21 cellular contexts compared by ENCODE assay signal in genomic region chr16:83974475-83974874, GRCh38.
"Had no signal": no experiment of that assay in that cellular context is flagged by ENCODE, and none has a peak within 500 bp of the region (broad histone marks: within the 10 kb centered on the region; RNA-seq: fewer than 3 reads in every experiment).

No MANE protein-coding gene starts in this region.

- H3K27me3 ChIP-seq: breast epithelium, testis had no signal

- DNase-seq: activated CD4-positive, alpha-beta T cell treated with anti-CD3 and anti-CD28 coated beads for 36 hours; activated CD4-positive, CD25-positive, alpha-beta regulatory T cell; activated CD8-positive, alpha-beta memory T cell treated with anti-CD3 and anti-CD28 coated beads, Interleukin-2, amount 10 ng/mL, durations not matched to agents 7 days and 5 days; activated CD8-positive, alpha-beta T cell treated with anti-CD3 and anti-CD28 coated beads, Interleukin-2, amount 10 ng/mL, durations not matched to agents 7 days and 5 days; activated naive CD4-positive, alpha-beta T cell; activated T-cell treated with anti-CD3 and anti-CD28 coated beads, Interleukin-2, amount 50 U/mL, for 72 hours; dermis blood vessel endothelial cell; effector CD4-positive, alpha-beta T cell; gastrocnemius medialis; hippocampal formation; immature natural killer cell; kidney; left colon; stimulated activated CD4-positive, alpha-beta T cell treated with anti-CD3 and anti-CD28 coated beads, Interleukin-12 subunit alpha, Interleukin-12 subunit beta, amount 100 ng/mL, for 4 hours; stimulated activated CD4-positive, alpha-beta T cell treated with anti-CD3 and anti-CD28 coated beads, Interleukin-4, amount 100 ng/mL, for 1 hour; stimulated activated naive CD8-positive, alpha-beta T cell treated with anti-CD3 and anti-CD28 coated beads, Interleukin-15, Interleukin-2, amounts not matched to agents 100 U/mL and 50 U/mL, for 24 hours; testis; transverse colon had no signal

- H3K4me3 ChIP-seq: breast epithelium, gastrocnemius medialis, skin epidermis, testis, transverse colon had no signal

- H3K9me3 ChIP-seq: gastrocnemius medialis, testis, transverse colon had no signal

- H3K9ac ChIP-seq: parathyroid adenoma had no signal

- H3K27ac ChIP-seq: breast epithelium, gastrocnemius medialis, parathyroid adenoma, skin epidermis, testis, transverse colon had no signal

- H3K36me3 ChIP-seq: breast epithelium, gastrocnemius medialis, transverse colon had no signal

- H3K4me1 ChIP-seq: breast epithelium, gastrocnemius medialis, parathyroid adenoma, testis, transverse colon had no signal
